Comparison of ENCODE assay signal across 8 cellular contexts in genomic region chr7:30594540-30595460, GRCh38. TPM values are rescaled to one million over a fixed set of nuclear protein-coding genes. Genes with fewer than 3 reads are reported as not detected.
DNase-seq lines count a peak whose midpoint lies in the region; ATAC-seq, FAIRE-seq and TF ChIP-seq lines count a peak whose summit lies in the region.

A gene with protein sequence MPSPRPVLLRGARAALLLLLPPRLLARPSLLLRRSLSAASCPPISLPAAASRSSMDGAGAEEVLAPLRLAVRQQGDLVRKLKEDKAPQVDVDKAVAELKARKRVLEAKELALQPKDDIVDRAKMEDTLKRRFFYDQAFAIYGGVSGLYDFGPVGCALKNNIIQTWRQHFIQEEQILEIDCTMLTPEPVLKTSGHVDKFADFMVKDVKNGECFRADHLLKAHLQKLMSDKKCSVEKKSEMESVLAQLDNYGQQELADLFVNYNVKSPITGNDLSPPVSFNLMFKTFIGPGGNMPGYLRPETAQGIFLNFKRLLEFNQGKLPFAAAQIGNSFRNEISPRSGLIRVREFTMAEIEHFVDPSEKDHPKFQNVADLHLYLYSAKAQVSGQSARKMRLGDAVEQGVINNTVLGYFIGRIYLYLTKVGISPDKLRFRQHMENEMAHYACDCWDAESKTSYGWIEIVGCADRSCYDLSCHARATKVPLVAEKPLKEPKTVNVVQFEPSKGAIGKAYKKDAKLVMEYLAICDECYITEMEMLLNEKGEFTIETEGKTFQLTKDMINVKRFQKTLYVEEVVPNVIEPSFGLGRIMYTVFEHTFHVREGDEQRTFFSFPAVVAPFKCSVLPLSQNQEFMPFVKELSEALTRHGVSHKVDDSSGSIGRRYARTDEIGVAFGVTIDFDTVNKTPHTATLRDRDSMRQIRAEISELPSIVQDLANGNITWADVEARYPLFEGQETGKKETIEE (plus strand): TSS chr7:30594878. CDS start chr7:30594922, 44 bp downstream.

- H3K27me3 ChIP-seq in Caco-2 (replicated peaks; ENCODE audit: control insufficient read depth, insufficient read depth, low read length) = no peaks in the 10 kb centered on the region
- H3K27me3 ChIP-seq in NT2/D1 (ENCODE audit: insufficient read depth, insufficient read length) = no peaks in the 10 kb centered on the region
- H3K27me3 ChIP-seq in H1 (replicated peaks in 1 of 4; ENCODE audit: control insufficient read depth in 3 of 4, extremely low read depth in 1 of 4, insufficient read depth in 3 of 4, low read length in 3 of 4) = no peaks in the 10 kb centered on the region
- H3K27me3 ChIP-seq in mesendoderm (ENCODE audit: insufficient read depth, low read length, poor library complexity) = no peaks in the 10 kb centered on the region

- H4K20me1 ChIP-seq in H1 (replicated peaks in 1 of 2; ENCODE audit: control insufficient read depth in 1 of 2, insufficient read depth in 2 of 2, low read length in 2 of 2) = peaks cover 0 to 4% of the 10 kb centered on the region in 2 experiments

- peak within 1 kb of the TSS; percentile 59; the same call in 1 of the 2 replicates for H2AK5ac ChIP-seq in H1 (ENCODE audit: low read depth, low read length)
- peak within 1 kb of the TSS; percentile 47 for H2AK5ac ChIP-seq in mesendoderm (ENCODE audit: low read length)

- H3K23ac ChIP-seq in H1 (ENCODE audit: insufficient read length) (no peak within 1 kb of the TSS), mesendoderm (ENCODE audit: low read length) (peak within 1 kb of the TSS; percentile 94)

- peaks cover 8% of the 10 kb centered on the region; the same call in 1 of the 2 replicates for H3K23me2 ChIP-seq in H1 (ENCODE audit: low read depth, low read length)

- peak within 1 kb of the TSS; percentile 5 for H2BK120ac ChIP-seq in H1 (replicated peaks; ENCODE audit: low read depth, low read length)
- H2BK120ac ChIP-seq in mesendoderm (ENCODE audit: low read depth, low read length) = no peak within 1 kb of the TSS

- peaks cover 65% of the 10 kb centered on the region for H3K36me3 Mint-ChIP-seq in Caco-2 (ENCODE audit: insufficient read depth, unreplicated experiment)
- peaks cover 42% of the 10 kb centered on the region for H3K36me3 Mint-ChIP-seq in activated CD8-positive, alpha-beta memory T cell treated with anti-CD3 and anti-CD28 coated beads, Interleukin-2, amount 10 ng/mL, durations not matched to agents 7 days and 5 days

- H3K27me3 Mint-ChIP-seq in Caco-2 (ENCODE audit: insufficient read depth, unreplicated experiment) = peaks cover 2% of the 10 kb centered on the region
- H3K27me3 Mint-ChIP-seq in activated CD8-positive, alpha-beta memory T cell treated with anti-CD3 and anti-CD28 coated beads, Interleukin-2, amount 10 ng/mL, durations not matched to agents 7 days and 5 days = no peaks in the 10 kb centered on the region

- TF ChIP-seq POLR2A in H1 (IDR thresholded peaks at IDR 0.05; ENCODE audit: control extremely low read depth in 1 of 2, low read depth in 2 of 2, low read length in 2 of 2) = peak; percentile 93 to 97

- H3K79me1 ChIP-seq in H1 (ENCODE audit: low read depth, low read length) = peaks cover 8% of the 10 kb centered on the region
- peaks cover 2% of the 10 kb centered on the region for H3K79me1 ChIP-seq in mesendoderm (ENCODE audit: low read length)

- TF ChIP-seq CTCF in Caco-2 (IDR thresholded peaks at IDR 0.05; ENCODE audit: insufficient read depth in 1 of 2, low read depth in 1 of 2, low read length in 1 of 2, severe bottlenecking in 1 of 2, unreplicated experiment in 1 of 2) (no peak), H1 (IDR thresholded peaks at IDR 0.05; ENCODE audit: control extremely low read depth in 1 of 3, insufficient read depth in 1 of 3, low read depth in 1 of 3, low read length in 3 of 3) (no peak)

- H2BK5ac ChIP-seq in H1 (ENCODE audit: low read depth, low read length) = peak within 1 kb of the TSS; percentile 97
- peak within 1 kb of the TSS; percentile 88 for H2BK5ac ChIP-seq in mesendoderm (ENCODE audit: low read length)

- H3K4me1 Mint-ChIP-seq in Caco-2 (ENCODE audit: low read depth, unreplicated experiment) = peaks cover 7% of the 10 kb centered on the region
- peaks cover 40% of the 10 kb centered on the region for H3K4me1 Mint-ChIP-seq in activated CD8-positive, alpha-beta memory T cell treated with anti-CD3 and anti-CD28 coated beads, Interleukin-2, amount 10 ng/mL, durations not matched to agents 7 days and 5 days

- H4K91ac ChIP-seq in H1 (replicated peaks; ENCODE audit: insufficient read length, low read length) = peak within 1 kb of the TSS; percentile 94

- peak; percentile 87 to 99 for TF ChIP-seq EP300 in H1 (IDR thresholded peaks at IDR 0.05; ENCODE audit: borderline replicate concordance in 1 of 2, low read depth in 2 of 2, low read length in 2 of 2)

- H3K27ac Mint-ChIP-seq in Caco-2 (ENCODE audit: unreplicated experiment) = peak within 1 kb of the TSS; percentile 100
- H3K27ac Mint-ChIP-seq in activated CD8-positive, alpha-beta memory T cell treated with anti-CD3 and anti-CD28 coated beads, Interleukin-2, amount 10 ng/mL, durations not matched to agents 7 days and 5 days = peak within 1 kb of the TSS; percentile 99

- no peaks in the 10 kb centered on the region for H3K9me3 Mint-ChIP-seq in Caco-2 (ENCODE audit: unreplicated experiment)
- H3K9me3 Mint-ChIP-seq in activated CD8-positive, alpha-beta memory T cell treated with anti-CD3 and anti-CD28 coated beads, Interleukin-2, amount 10 ng/mL, durations not matched to agents 7 days and 5 days (ENCODE audit: low read depth) = no peaks in the 10 kb centered on the region

- no peak within 1 kb of the TSS for H3K14ac ChIP-seq in H1 (ENCODE audit: insufficient read length)

- H3K4me1 ChIP-seq in Caco-2 = no peaks in the 10 kb centered on the region; the same call in none of the 2 replicates
- no peaks in the 10 kb centered on the region for H3K4me1 ChIP-seq in NT2/D1 (ENCODE audit: insufficient read depth, insufficient read length)
- no peaks in the 10 kb centered on the region; a peak in 1 of 7 replicates for H3K4me1 ChIP-seq in H1 (replicated peaks in 1 of 4; ENCODE audit: control insufficient read depth in 3 of 4, insufficient read depth in 4 of 4, low read length in 3 of 4)
- H3K4me1 ChIP-seq in mesendoderm (ENCODE audit: control insufficient read depth, low read depth, low read length) = no peaks in the 10 kb centered on the region

- DNase-seq in Caco-2 = peak; percentile 92
- peak; percentile 82 for DNase-seq in HTR-8/SVneo (ENCODE audit: insufficient read length, low spot score)
- peak; percentile 93 for DNase-seq in NT2/D1 (ENCODE audit: low read depth, low spot score)
- DNase-seq in activated CD8-positive, alpha-beta memory T cell treated with anti-CD3 and anti-CD28 coated beads, Interleukin-2, amount 10 ng/mL, durations not matched to agents 7 days and 5 days = peak; percentile 93
- DNase-seq in H1 (ENCODE audit: low read depth in 1 of 2, low spot score in 2 of 2) = peak; percentile 68 to 91
- peak; percentile 95 for DNase-seq in mesendoderm
- peak; percentile 84 for DNase-seq in stimulated activated CD8-positive, alpha-beta memory T cell treated with anti-CD3 and anti-CD28 coated beads, Interleukin-12 subunit alpha, Interleukin-12 subunit beta, amount 100 ng/mL, for 4 hours (ENCODE audit: low read depth)

- H3K9me3 ChIP-seq in Caco-2 (no peaks in the 10 kb centered on the region), NT2/D1 (ENCODE audit: insufficient read depth, low read length) (no peaks in the 10 kb centered on the region), H1 (ENCODE audit: insufficient read depth in 2 of 2, low read depth in 1 of 2, low read length in 1 of 2) (no peaks in the 10 kb centered on the region)

- H2BK15ac ChIP-seq in H1 (ENCODE audit: low read length) = no peak within 1 kb of the TSS
- no peak within 1 kb of the TSS for H2BK15ac ChIP-seq in mesendoderm (replicated peaks; ENCODE audit: low read depth)

- H2BK20ac ChIP-seq in H1 (ENCODE audit: low read length) = no peak within 1 kb of the TSS

- no peaks in the 10 kb centered on the region for H3K36me3 ChIP-seq in Caco-2 (ENCODE audit: control insufficient read depth, insufficient read depth, low read length)
- peaks cover 15% of the 10 kb centered on the region for H3K36me3 ChIP-seq in NT2/D1 (ENCODE audit: insufficient read depth, insufficient read length, low read length)
- peaks cover 2 to 26% (median 9%) of the 10 kb centered on the region in 4 experiments for H3K36me3 ChIP-seq in H1 (ENCODE audit: control insufficient read depth in 2 of 4, insufficient read depth in 4 of 4, low read length in 3 of 4)
- no peaks in the 10 kb centered on the region for H3K36me3 ChIP-seq in mesendoderm (ENCODE audit: control insufficient read depth, insufficient read depth, low read length)

- H2AFZ ChIP-seq in H1 (ENCODE audit: low read length) = peak within 1 kb of the TSS; percentile 96

- peak within 1 kb of the TSS; percentile 96 for H2BK12ac ChIP-seq in H1 (ENCODE audit: low read depth, low read length)

- POLR2A ChIA-PET in Caco-2 (lab: Charles Lee) = interaction anchor here (1.0 kb wide), 1 partner anchor 18 kb away, joined by 3 read pairs; no protein-coding TSS in a partner anchor
- POLR2A ChIA-PET in H1 (lab: Charles Lee; ENCODE audit: partially characterized antibody) = interaction anchor here (0.7 to 15.5 kb wide), 19 partner anchors 9 to 403 kb away, joined by 3 to 323 read pairs (median 4); no protein-coding TSS in a partner anchor

- H4K5ac ChIP-seq in H1 (ENCODE audit: insufficient read length, low read depth, low read length) (peak within 1 kb of the TSS; percentile 89), mesendoderm (ENCODE audit: low read length) (no peak within 1 kb of the TSS)

- H3K4me2 ChIP-seq in H1 (ENCODE audit: insufficient read depth in 1 of 2, low read depth in 2 of 2, low read length in 2 of 2) (peak within 1 kb of the TSS; percentile 81 to 88), mesendoderm (ENCODE audit: low read length) (peak within 1 kb of the TSS; percentile 68)

- peak within 1 kb of the TSS; percentile 98 for H3K18ac ChIP-seq in H1 (ENCODE audit: extremely low read depth, low read length)
- H3K18ac ChIP-seq in mesendoderm (ENCODE audit: low read length) = peak within 1 kb of the TSS; percentile 85

- H3K4me3 Mint-ChIP-seq in Caco-2 (ENCODE audit: unreplicated experiment) = peak within 1 kb of the TSS; percentile 100
- peak within 1 kb of the TSS; percentile 100 for H3K4me3 Mint-ChIP-seq in activated CD8-positive, alpha-beta memory T cell treated with anti-CD3 and anti-CD28 coated beads, Interleukin-2, amount 10 ng/mL, durations not matched to agents 7 days and 5 days

- H3K4me3 ChIP-seq in Caco-2 (ENCODE audit: low read depth, low read length) (peak within 1 kb of the TSS; percentile 100), NT2/D1 (ENCODE audit: insufficient read length, low read depth) (peak within 1 kb of the TSS; percentile 99), H1 (ENCODE audit: extremely low read depth in 1 of 4, insufficient read depth in 2 of 4, low read depth in 3 of 4, low read length in 4 of 4) (peak within 1 kb of the TSS; percentile 90 to 98 (median 95)), mesendoderm (ENCODE audit: low read length) (peak within 1 kb of the TSS; percentile 93)

- H3K56ac ChIP-seq in H1 (replicated peaks; ENCODE audit: insufficient read length, low read depth, low read length) (peak within 1 kb of the TSS; percentile 87), mesendoderm (ENCODE audit: low read length) (peak within 1 kb of the TSS; percentile 98)

- CTCF ChIA-PET in Caco-2 (lab: Charles Lee) (interaction anchor here (1.0 kb wide), 1 partner anchor 31 kb away, joined by 4 read pairs; no protein-coding TSS in a partner anchor), H1 (lab: Charles Lee; ENCODE audit: partially characterized antibody) (interaction anchor here (0.9 kb wide), 1 partner anchor 84 kb away, joined by 3 read pairs; no protein-coding TSS in a partner anchor)
- CTCF ChIA-PET in activated CD8-positive, alpha-beta memory T cell treated with anti-CD3 and anti-CD28 coated beads, Interleukin-2, amount 10 ng/mL, durations not matched to agents 7 days and 5 days (lab: Charles Lee) = interaction anchor here (1.2 to 1.4 kb wide), 2 partner anchors 24 to 132 kb away, joined by 3 to 4 read pairs; no protein-coding TSS in a partner anchor

- H3K79me2 ChIP-seq in H1 (ENCODE audit: control insufficient read depth in 1 of 2, insufficient read depth in 2 of 2, low read length in 2 of 2) (peaks cover 21 to 48% of the 10 kb centered on the region in 2 experiments), mesendoderm (ENCODE audit: control insufficient read depth, insufficient read depth, low read length) (peaks cover 42% of the 10 kb centered on the region)

- BruUV-seq in Caco-2 (replicated peaks; lab: Mats Ljungman, UMichigan) = no TSS peak

- H4K8ac ChIP-seq in H1 (ENCODE audit: extremely low read depth, insufficient read depth, low read length) = peak within 1 kb of the TSS; percentile 99
- no peak within 1 kb of the TSS for H4K8ac ChIP-seq in mesendoderm (ENCODE audit: low read depth, low read length)

- intact Hi-C loops in Caco-2 (cut with micrococcal nuclease; ENCODE audit: unreplicated experiment) = loop anchor here (1.0 kb wide), 1 partner anchor 9 kb away; no protein-coding TSS in a partner anchor

- H3K4ac ChIP-seq in H1 (replicated peaks; ENCODE audit: insufficient read length, low read depth, low read length) = peak within 1 kb of the TSS; percentile 55
- H3K4ac ChIP-seq in mesendoderm (ENCODE audit: low read depth, low read length) = peak within 1 kb of the TSS; percentile 95

- WGBS in H1 (ENCODE audit: extremely low coverage in 1 of 2, insufficient coverage in 1 of 2, insufficient read length in 1 of 2, insufficient replicate concordance in 2 of 2, low coverage in 1 of 2, low lambda C conversion rate in 2 of 2, missing lambda C conversion rate in 1 of 2), 2 experiments = 1% methylated on average over 57 of the region's 86 CpGs; no CpG with 5 or more reads in 1 of the 2 experiments
- WGBS in mesendoderm (ENCODE audit: extremely low coverage, insufficient coverage, low lambda C conversion rate) = no CpG with 5 or more reads among the region's 86 CpGs

- TF ChIP-seq RAD21 in H1 (IDR thresholded peaks at IDR 0.05 in 1 of 2, conservative IDR thresholded peaks at IDR 0.05 in 1 of 2; ENCODE audit: low read depth in 2 of 2, low read length in 2 of 2) = no peak

- ATAC-seq in GM21381 (IDR thresholded peaks at IDR 0.05; ENCODE audit: unreplicated experiment) = peak; percentile 90
- peak; percentile 88 for ATAC-seq in activated CD8-positive, alpha-beta memory T cell treated with anti-CD3 and anti-CD28 coated beads, Interleukin-2, amount 10 ng/mL, durations not matched to agents 7 days and 5 days

- H3K27ac ChIP-seq in H1 (ENCODE audit: low read depth, low read length) (peak within 1 kb of the TSS; percentile 96), mesendoderm (ENCODE audit: low read depth, low read length) (peak within 1 kb of the TSS; percentile 52)

- FAIRE-seq in HTR-8/SVneo (lab: Jason Lieb, UNC) (peak; percentile 90), H1 (lab: Jason Lieb, UNC) (no peak)

- H3K9ac ChIP-seq in NT2/D1 (ENCODE audit: insufficient read length, low read depth) (peak within 1 kb of the TSS; percentile 98), H1 (replicated peaks in 1 of 4; ENCODE audit: extremely low read depth in 1 of 4, low read depth in 3 of 4, low read length in 3 of 4) (peak within 1 kb of the TSS; percentile 95 to 99 (median 96)), mesendoderm (ENCODE audit: low read length) (peak within 1 kb of the TSS; percentile 96)

RNA-seq across cellular contexts. Expression of the gene that starts here (rescaled TPM):
- total RNA-seq in Caco-2 (2022) = 380 and 394 TPM in 2 replicates
- total RNA-seq in activated CD8-positive, alpha-beta memory T cell treated with anti-CD3 and anti-CD28 coated beads, Interleukin-2, amount 10 ng/mL, durations not matched to agents 7 days and 5 days = 100 to 1,000 TPM; 203 to 260 TPM
- 247 and 270 TPM in 2 replicates for total RNA-seq in H1 (2021; fragmentation: NEBNext Ultra II Directional; extraction: Animal tissue kit (Norgen Biotek cat#: 25700))
- 387 and 476 TPM in 2 replicates for polyA plus RNA-seq in H1 (2011; rRNA removed)
- polyA plus RNA-seq in H1 (2011; cell fraction: cytosol; rRNA removed) = 366 TPM
- 441 TPM for polyA plus RNA-seq in H1 (2011; cell fraction: nucleus; rRNA removed)
- 220 to 267 TPM (median 246 TPM) in 4 replicates for polyA plus RNA-seq in H1 (2012, experiment 1 of 2)
- 41.7 TPM for polyA plus RNA-seq in H1 (2012, experiment 2 of 2)
- 220 TPM for polyA plus RNA-seq in H1 (2013, experiment 1 of 2)
- 214 TPM for polyA plus RNA-seq in H1 (2013, experiment 2 of 2)
- polyA minus RNA-seq in H1 (2011; rRNA and poly(A)+ RNA removed) = 477 and 569 TPM in 2 replicates
- 278 TPM for polyA minus RNA-seq in H1 (2011; cell fraction: cytosol; rRNA and poly(A)+ RNA removed)
- polyA minus RNA-seq in H1 (2011; cell fraction: nucleus; rRNA and poly(A)+ RNA removed) = 382 TPM
- 333 TPM for polyA plus RNA-seq in mesendoderm (2013, experiment 1 of 2)
- 336 TPM for polyA plus RNA-seq in mesendoderm (2013, experiment 2 of 2)

Comparison
In these comparisons a context has a peak if more than half of its experiments do, and no peak if none do; other contexts are left out.
1. Peak in every context shown above with its lines: DNase-seq, ATAC-seq, H3K4me3 ChIP-seq and H3K27ac ChIP-seq.